ENCODE assay signal across 10 cellular contexts in the genomic region with DNA sequence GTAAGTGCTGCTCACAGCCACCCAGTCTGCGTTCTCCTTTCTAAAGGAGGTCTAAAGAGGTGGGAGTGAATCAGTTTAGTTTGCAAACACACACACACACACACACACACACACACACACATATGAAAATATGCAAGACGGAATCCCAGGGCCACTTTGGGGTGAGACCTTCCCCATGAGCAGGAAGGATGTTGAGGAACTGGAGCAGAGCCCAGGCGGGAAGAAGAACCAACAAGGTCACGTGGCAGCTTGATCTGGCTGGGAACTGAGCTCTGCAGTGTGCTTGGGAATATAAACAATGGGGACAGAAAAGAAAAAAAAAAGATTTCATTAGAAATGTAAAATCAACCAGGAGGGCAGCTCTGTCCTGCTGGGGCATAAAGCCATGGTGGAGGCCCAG. TPM values are rescaled to one million over a fixed set of nuclear protein-coding genes. Genes with fewer than 3 reads are reported as not detected.
"Had no signal": no experiment of that assay in that cellular context is flagged by ENCODE, and none has a peak within 500 bp of the region (broad histone marks: within the 10 kb centered on the region; RNA-seq: fewer than 3 reads in every experiment).

No MANE protein-coding gene starts in this region.

- H3K36me3 ChIP-seq: HAP-1 had no signal

- H3K27ac ChIP-seq: HL-60 had no signal

- H3K4me1 ChIP-seq: HAP-1 had no signal

- DNase-seq: GOT3, H7, HFFc6, IMR-90 had no signal

- H3K9me3 ChIP-seq: HAP-1 had no signal

- ATAC-seq: HCT116, K562 had no signal

- FAIRE-seq: K562 had no signal

- H3K4me3 ChIP-seq: HAP-1, K562 had no signal

RNA-seq across cellular contexts. Expression of gene OR2G3, which starts 32.6 kb away (rescaled TPM):
- total RNA-seq: H4, H7, HFFc6, HT1080, IMR-90, K562 had no signal
- polyA plus RNA-seq: IMR-90, K562 had no signal

RNA-seq across cellular contexts. Expression of gene OR13G1, which starts 41.5 kb away (rescaled TPM):
- total RNA-seq: H4, H7, HFFc6, HT1080, IMR-90, K562 had no signal
- polyA plus RNA-seq: IMR-90, K562 had no signal

RNA-seq across cellular contexts. Expression of gene OR2G2, which starts 49.9 kb away (rescaled TPM):
- total RNA-seq: H4, H7, HFFc6, HT1080, IMR-90, K562 had no signal
- polyA plus RNA-seq: IMR-90, K562 had no signal
